1 cellular context compared by ENCODE assay signal in the genomic region with DNA sequence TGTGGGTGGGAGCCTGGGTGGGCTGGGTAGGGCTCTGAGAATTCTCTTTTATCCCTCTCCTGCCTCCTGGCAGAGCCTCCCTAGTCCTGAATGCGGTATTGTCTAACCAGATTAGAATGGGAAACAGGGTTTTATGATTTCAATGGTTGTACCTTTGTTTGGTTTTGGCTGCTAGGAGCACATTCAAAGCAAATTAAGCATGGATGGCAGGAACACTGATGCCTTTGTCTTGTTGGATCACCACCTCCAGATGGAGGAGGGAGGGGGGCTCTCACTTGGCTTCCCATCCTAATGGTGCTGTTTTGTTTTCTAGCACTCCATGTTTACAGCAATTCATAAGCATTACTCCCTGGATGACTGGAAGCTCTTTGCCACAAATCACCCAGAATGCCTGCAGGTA.
TF ChIP-seq lines count a peak whose summit lies in the region.

No MANE protein-coding gene starts in this region.

TF ChIP-seq in WTC11, 78 proteins besides CTCF, POLR2A, EP300 and RAD21 (continued from another document):
- TF ChIP-seq, protein P1, sequence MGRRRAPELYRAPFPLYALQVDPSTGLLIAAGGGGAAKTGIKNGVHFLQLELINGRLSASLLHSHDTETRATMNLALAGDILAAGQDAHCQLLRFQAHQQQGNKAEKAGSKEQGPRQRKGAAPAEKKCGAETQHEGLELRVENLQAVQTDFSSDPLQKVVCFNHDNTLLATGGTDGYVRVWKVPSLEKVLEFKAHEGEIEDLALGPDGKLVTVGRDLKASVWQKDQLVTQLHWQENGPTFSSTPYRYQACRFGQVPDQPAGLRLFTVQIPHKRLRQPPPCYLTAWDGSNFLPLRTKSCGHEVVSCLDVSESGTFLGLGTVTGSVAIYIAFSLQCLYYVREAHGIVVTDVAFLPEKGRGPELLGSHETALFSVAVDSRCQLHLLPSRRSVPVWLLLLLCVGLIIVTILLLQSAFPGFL (CRISPR knock-in tag; IDR thresholded peaks at IDR 0.05; ENCODE audit: borderline replicate concordance): no peak
- TF ChIP-seq ZNF425 (CRISPR knock-in tag; conservative IDR thresholded peaks at IDR 0.05) (no peak), NR1H2 (CRISPR knock-in tag; IDR thresholded peaks at IDR 0.05) (no peak), HMGA2 (CRISPR knock-in tag; IDR thresholded peaks at IDR 0.05) (no peak), ZBTB43 (CRISPR knock-in tag; IDR thresholded peaks at IDR 0.05) (no peak), NFATC4 (CRISPR knock-in tag; IDR thresholded peaks at IDR 0.05) (no peak), MLX (CRISPR knock-in tag; IDR thresholded peaks at IDR 0.05) (no peak), ESRRA (CRISPR knock-in tag; IDR thresholded peaks at IDR 0.05; ENCODE audit: borderline replicate concordance) (no peak), JAZF1 (CRISPR knock-in tag; IDR thresholded peaks at IDR 0.05) (no peak)
- TF ChIP-seq, protein P2, sequence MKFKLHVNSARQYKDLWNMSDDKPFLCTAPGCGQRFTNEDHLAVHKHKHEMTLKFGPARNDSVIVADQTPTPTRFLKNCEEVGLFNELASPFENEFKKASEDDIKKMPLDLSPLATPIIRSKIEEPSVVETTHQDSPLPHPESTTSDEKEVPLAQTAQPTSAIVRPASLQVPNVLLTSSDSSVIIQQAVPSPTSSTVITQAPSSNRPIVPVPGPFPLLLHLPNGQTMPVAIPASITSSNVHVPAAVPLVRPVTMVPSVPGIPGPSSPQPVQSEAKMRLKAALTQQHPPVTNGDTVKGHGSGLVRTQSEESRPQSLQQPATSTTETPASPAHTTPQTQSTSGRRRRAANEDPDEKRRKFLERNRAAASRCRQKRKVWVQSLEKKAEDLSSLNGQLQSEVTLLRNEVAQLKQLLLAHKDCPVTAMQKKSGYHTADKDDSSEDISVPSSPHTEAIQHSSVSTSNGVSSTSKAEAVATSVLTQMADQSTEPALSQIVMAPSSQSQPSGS (CRISPR knock-in tag; IDR thresholded peaks at IDR 0.05; ENCODE audit: borderline replicate concordance, low read depth): no peak
- TF ChIP-seq, protein P3, sequence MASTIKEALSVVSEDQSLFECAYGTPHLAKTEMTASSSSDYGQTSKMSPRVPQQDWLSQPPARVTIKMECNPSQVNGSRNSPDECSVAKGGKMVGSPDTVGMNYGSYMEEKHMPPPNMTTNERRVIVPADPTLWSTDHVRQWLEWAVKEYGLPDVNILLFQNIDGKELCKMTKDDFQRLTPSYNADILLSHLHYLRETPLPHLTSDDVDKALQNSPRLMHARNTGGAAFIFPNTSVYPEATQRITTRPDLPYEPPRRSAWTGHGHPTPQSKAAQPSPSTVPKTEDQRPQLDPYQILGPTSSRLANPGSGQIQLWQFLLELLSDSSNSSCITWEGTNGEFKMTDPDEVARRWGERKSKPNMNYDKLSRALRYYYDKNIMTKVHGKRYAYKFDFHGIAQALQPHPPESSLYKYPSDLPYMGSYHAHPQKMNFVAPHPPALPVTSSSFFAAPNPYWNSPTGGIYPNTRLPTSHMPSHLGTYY (CRISPR knock-in tag; IDR thresholded peaks at IDR 0.05): no peak
